8 cellular contexts compared by ENCODE assay signal in genomic region chr5:141876628-141877477, GRCh38. TPM values are rescaled to one million over a fixed set of nuclear protein-coding genes. Genes with fewer than 3 reads are reported as not detected.
DNase-seq lines count a peak whose midpoint lies in the region; ATAC-seq and TF ChIP-seq lines count a peak whose summit lies in the region.

No MANE protein-coding gene starts in this region.

- dilution Hi-C loops in mammary epithelial cell (cut with HindIII; ENCODE audit: low sequenced_read_pairs), result no loop called here

- peak overlapping the region; percentile 83 for H3K4me3 ChIP-seq in left ventricle myocardium inferior
- peak overlapping the region; percentile 63 to 81 (median 64) for H3K4me3 ChIP-seq in mammary epithelial cell (replicated peaks in 1 of 3; ENCODE audit: insufficient read depth in 1 of 3, low read depth in 2 of 3, low read length in 3 of 3)
- H3K4me3 ChIP-seq in uterus, result peak overlapping the region; percentile 47 to 59

- DNase-seq in left ventricle myocardium inferior, result no peak
- DNase-seq in left cardiac atrium, result no peak
- DNase-seq in mammary epithelial cell, result peak; percentile 65
- DNase-seq in mesenteric fat pad (ENCODE audit: low spot score), result peak; percentile 89
- peak in 1 of 2 donors; percentile 11 for DNase-seq in uterus
- no peak for DNase-seq in effector CD8-positive, alpha-beta T cell (lab: John Stamatoyannopoulos, UW)
- DNase-seq in AML-193 (lab: John Stamatoyannopoulos, UW), result no peak

- H3K27me3 ChIP-seq in left ventricle myocardium inferior (ENCODE audit: low read depth), result peaks cover 83% of the 10 kb centered on the region
- H3K27me3 ChIP-seq in mammary epithelial cell (ENCODE audit: insufficient read depth, low read length), result peaks cover under 1% of the 10 kb centered on the region
- H3K27me3 ChIP-seq in uterus, result peaks cover 21 to 27% of the 10 kb centered on the region in 2 donors

- H3K4me1 ChIP-seq in left ventricle myocardium inferior, result peaks cover 93% of the 10 kb centered on the region
- peaks cover 26% of the 10 kb centered on the region for H3K4me1 ChIP-seq in mammary epithelial cell (ENCODE audit: insufficient read depth, low read length)
- peaks cover 0 to 20% of the 10 kb centered on the region in 2 donors for H3K4me1 ChIP-seq in uterus

- peak overlapping the region; percentile 83 for H2AFZ ChIP-seq in mammary epithelial cell (ENCODE audit: low read depth, low read length)

- in situ Hi-C loops in mammary epithelial cell (cut with MboI; ENCODE audit: low sequenced_read_pairs in 2 of 2), result no loop called here

- H3K27ac ChIP-seq in left ventricle myocardium inferior (replicated peaks) (peak overlapping the region; percentile 95), mammary epithelial cell (ENCODE audit: insufficient read depth, low read depth, low read length) (peak overlapping the region; percentile 45), uterus (peak overlapping the region; percentile 54 to 81)

- ATAC-seq in left cardiac atrium, result no peak
- ATAC-seq in GM18861 (IDR thresholded peaks at IDR 0.05; ENCODE audit: unreplicated experiment), result no peak

- H3K4me2 ChIP-seq in mammary epithelial cell (ENCODE audit: insufficient read depth, low read depth, low read length), result peak overlapping the region; percentile 100

- H3K9me3 ChIP-seq in left ventricle myocardium inferior (replicated peaks), result no peaks in the 10 kb centered on the region
- H3K9me3 ChIP-seq in mammary epithelial cell (replicated peaks; ENCODE audit: insufficient read depth, low read length), result no peaks in the 10 kb centered on the region
- no peaks in the 10 kb centered on the region for H3K9me3 ChIP-seq in uterus

- TF ChIP-seq POLR2A in uterus (IDR thresholded peaks at IDR 0.05), result no peak

- TF ChIP-seq CTCF in left ventricle myocardium inferior (IDR thresholded peaks at IDR 0.05; ENCODE audit: borderline replicate concordance) (no peak), mammary epithelial cell (conservative IDR thresholded peaks at IDR 0.05 in 1 of 2, IDR thresholded peaks at IDR 0.05 in 1 of 2; ENCODE audit: extremely low read depth in 1 of 2, insufficient read depth in 1 of 2, low read depth in 1 of 2, low read length in 2 of 2) (no peak), uterus (IDR thresholded peaks at IDR 0.05) (no peak)

- 5% methylated on average over 22 of the region's 42 CpGs for WGBS in mammary epithelial cell (ENCODE audit: low coverage, missing lambda C conversion rate)

- CTCF ChIA-PET in mammary epithelial cell (lab: Charles Lee; ENCODE audit: low non-redundant PET), result no interaction called here

- BruUV-seq in mammary epithelial cell (replicated peaks; lab: Mats Ljungman, UMichigan), result TSS peak; percentile 50

- H3K79me2 ChIP-seq in mammary epithelial cell (ENCODE audit: insufficient read depth, low read length), result peaks cover 57% of the 10 kb centered on the region

- intact Hi-C loops in left ventricle myocardium inferior (cut with micrococcal nuclease) (loop anchor here (10.0 kb wide), 1 partner anchor 172 kb away; no protein-coding TSS in a partner anchor), left cardiac atrium (cut with DNase I) (loop anchor here (5.0 kb wide), 3 partner anchors 65 to 175 kb away; partner anchors contain the start of gene PCDH12 (in 1 of the 2)), mammary epithelial cell (cut with micrococcal nuclease) (no loop called here), uterus (cut with DNase I; ENCODE audit: low total_unique reads) (loop anchor here (10.0 kb wide), 1 partner anchor 78 kb away; the partner anchor contains the start of gene PCDH12)

- no peaks in the 10 kb centered on the region for H4K20me1 ChIP-seq in mammary epithelial cell (ENCODE audit: insufficient read depth, low read length)

- H3K36me3 ChIP-seq in left ventricle myocardium inferior (no peaks in the 10 kb centered on the region), mammary epithelial cell (ENCODE audit: insufficient read depth, low read length) (no peaks in the 10 kb centered on the region), uterus (no peaks in the 10 kb centered on the region)

- peak overlapping the region; percentile 77 for H3K9ac ChIP-seq in mammary epithelial cell (ENCODE audit: insufficient read depth, low read length)

RNA-seq across cellular contexts. Expression of gene PCDH1, which starts 1.4 kb away (rescaled TPM):
- total RNA-seq in left ventricle myocardium inferior (16.1 TPM), left cardiac atrium (10 to 100 TPM; 20.7 to 36.0 TPM), mammary epithelial cell (10 to 100 TPM; 41.7 to 41.8 TPM), mesenteric fat pad (43.8 TPM), uterus (10 to 100 TPM; 29.2 to 46.7 (median 31.5) TPM)
- 41.7 TPM for polyA plus RNA-seq in mammary epithelial cell
- polyA minus RNA-seq in mammary epithelial cell, result 130 TPM

RNA-seq across cellular contexts. Expression of gene DELE1, which starts 46.8 kb away (rescaled TPM):
- total RNA-seq in left ventricle myocardium inferior (125 TPM), left cardiac atrium (10 to 100 TPM; 79.9 to 85.5 TPM), mammary epithelial cell (10 to 100 TPM; 39.5 to 51.4 TPM), mesenteric fat pad (74.0 TPM), uterus (100 to 1,000 TPM in 1 of 4 donors, 10 to 100 TPM in 3; 24.7 to 102 (median 45.8) TPM)
- 39.8 TPM for polyA plus RNA-seq in mammary epithelial cell
- 37.7 TPM for polyA minus RNA-seq in mammary epithelial cell

Comparison
In these comparisons a context has a peak if more than half of its experiments do, and no peak if none do; other contexts are left out.
1. DNase-seq: peak in mammary epithelial cell (single experiment) and mesenteric fat pad (single experiment); none in left ventricle myocardium inferior (single experiment), left cardiac atrium (single experiment), effector CD8-positive, alpha-beta T cell (single experiment) and AML-193 (0 of 2).
2. H3K27ac ChIP-seq: peak in every context shown above with its lines; median percentile 95 in left ventricle myocardium inferior; 68 in uterus; 45 in mammary epithelial cell.
3. Peak in every context shown above with its lines, with median percentiles within 50 percentile points of each other: H3K4me3 ChIP-seq.